ENCODE assay signal across 2 cellular contexts in the genomic region with DNA sequence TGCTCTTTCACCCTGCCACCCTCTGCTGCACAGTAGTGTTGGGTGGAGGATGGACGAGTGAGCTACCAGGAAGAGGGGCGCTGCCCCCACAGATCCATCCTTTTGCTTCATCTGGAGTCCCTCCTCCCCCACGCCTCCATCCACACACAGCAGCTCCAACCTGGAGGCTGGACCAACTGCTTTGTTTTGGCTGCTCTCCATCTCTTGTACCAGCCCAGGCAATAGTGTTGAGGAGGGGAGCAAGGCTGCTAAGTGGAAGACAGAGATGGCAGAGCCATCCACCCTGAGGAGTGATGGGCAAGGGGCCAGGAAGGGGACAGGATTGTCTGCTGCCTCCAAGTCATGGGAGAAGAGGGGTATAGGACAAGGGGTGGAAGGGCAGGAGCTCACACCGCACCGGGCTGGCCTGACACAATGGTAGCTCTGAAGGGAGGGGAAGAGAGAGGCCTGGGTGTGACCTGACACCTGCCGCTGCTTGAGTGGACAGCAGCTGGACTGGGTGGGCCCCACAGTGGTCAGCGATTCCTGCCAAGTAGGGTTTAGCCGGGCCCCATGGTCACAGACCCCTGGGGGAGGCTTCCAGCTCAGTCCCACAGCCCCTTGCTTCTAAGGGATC.
TF ChIP-seq lines count a peak whose summit lies in the region.

No MANE protein-coding gene starts in this region.

TF ChIP-seq in HCT116, 20 proteins besides CTCF, POLR2A, EP300 and RAD21:
- TF ChIP-seq FOSL1 (IDR thresholded peaks at IDR 0.05; ENCODE audit: low read depth) (no peak), ELF1 (IDR thresholded peaks at IDR 0.05; ENCODE audit: borderline replicate concordance, low read depth) (no peak), POLR2AphosphoS5 (IDR thresholded peaks at IDR 0.05; ENCODE audit: low read depth, low read length) (0 out of 2 replicates have a peak, but pooled peaks have one; percentile 25), YY1 (IDR thresholded peaks at IDR 0.05; ENCODE audit: extremely low read depth, insufficient replicate concordance, low read depth, low read length) (no peak), SRF (IDR thresholded peaks at IDR 0.05; ENCODE audit: low read depth) (no peak), ZFX (IDR thresholded peaks at IDR 0.05) (no peak)
- TF ChIP-seq, protein P1, sequence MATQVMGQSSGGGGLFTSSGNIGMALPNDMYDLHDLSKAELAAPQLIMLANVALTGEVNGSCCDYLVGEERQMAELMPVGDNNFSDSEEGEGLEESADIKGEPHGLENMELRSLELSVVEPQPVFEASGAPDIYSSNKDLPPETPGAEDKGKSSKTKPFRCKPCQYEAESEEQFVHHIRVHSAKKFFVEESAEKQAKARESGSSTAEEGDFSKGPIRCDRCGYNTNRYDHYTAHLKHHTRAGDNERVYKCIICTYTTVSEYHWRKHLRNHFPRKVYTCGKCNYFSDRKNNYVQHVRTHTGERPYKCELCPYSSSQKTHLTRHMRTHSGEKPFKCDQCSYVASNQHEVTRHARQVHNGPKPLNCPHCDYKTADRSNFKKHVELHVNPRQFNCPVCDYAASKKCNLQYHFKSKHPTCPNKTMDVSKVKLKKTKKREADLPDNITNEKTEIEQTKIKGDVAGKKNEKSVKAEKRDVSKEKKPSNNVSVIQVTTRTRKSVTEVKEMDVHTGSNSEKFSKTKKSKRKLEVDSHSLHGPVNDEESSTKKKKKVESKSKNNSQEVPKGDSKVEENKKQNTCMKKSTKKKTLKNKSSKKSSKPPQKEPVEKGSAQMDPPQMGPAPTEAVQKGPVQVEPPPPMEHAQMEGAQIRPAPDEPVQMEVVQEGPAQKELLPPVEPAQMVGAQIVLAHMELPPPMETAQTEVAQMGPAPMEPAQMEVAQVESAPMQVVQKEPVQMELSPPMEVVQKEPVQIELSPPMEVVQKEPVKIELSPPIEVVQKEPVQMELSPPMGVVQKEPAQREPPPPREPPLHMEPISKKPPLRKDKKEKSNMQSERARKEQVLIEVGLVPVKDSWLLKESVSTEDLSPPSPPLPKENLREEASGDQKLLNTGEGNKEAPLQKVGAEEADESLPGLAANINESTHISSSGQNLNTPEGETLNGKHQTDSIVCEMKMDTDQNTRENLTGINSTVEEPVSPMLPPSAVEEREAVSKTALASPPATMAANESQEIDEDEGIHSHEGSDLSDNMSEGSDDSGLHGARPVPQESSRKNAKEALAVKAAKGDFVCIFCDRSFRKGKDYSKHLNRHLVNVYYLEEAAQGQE (IDR thresholded peaks at IDR 0.05; ENCODE audit: low read depth), result no peak
- TF ChIP-seq, protein P2, sequence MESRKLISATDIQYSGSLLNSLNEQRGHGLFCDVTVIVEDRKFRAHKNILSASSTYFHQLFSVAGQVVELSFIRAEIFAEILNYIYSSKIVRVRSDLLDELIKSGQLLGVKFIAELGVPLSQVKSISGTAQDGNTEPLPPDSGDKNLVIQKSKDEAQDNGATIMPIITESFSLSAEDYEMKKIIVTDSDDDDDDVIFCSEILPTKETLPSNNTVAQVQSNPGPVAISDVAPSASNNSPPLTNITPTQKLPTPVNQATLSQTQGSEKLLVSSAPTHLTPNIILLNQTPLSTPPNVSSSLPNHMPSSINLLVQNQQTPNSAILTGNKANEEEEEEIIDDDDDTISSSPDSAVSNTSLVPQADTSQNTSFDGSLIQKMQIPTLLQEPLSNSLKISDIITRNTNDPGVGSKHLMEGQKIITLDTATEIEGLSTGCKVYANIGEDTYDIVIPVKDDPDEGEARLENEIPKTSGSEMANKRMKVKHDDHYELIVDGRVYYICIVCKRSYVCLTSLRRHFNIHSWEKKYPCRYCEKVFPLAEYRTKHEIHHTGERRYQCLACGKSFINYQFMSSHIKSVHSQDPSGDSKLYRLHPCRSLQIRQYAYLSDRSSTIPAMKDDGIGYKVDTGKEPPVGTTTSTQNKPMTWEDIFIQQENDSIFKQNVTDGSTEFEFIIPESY (IDR thresholded peaks at IDR 0.05; ENCODE audit: extremely low read depth, insufficient replicate concordance, low read length), result no peak

TF ChIP-seq in K562, 482 proteins besides CTCF, POLR2A, EP300 and RAD21:
- TF ChIP-seq KAT8 (IDR thresholded peaks at IDR 0.05; ENCODE audit: low read depth) (no peak), ZNF134 (CRISPR knock-in tag; conservative IDR thresholded peaks at IDR 0.05) (no peak), POLR2G (IDR thresholded peaks at IDR 0.05; ENCODE audit: low read depth, low read length) (peak; percentile 45; the same call in 1 of the 2 replicates)
TF ChIP-seq in K562: peak in this region for 1.
